Comparison of ENCODE assay signal across 1 cellular context in the genomic region with DNA sequence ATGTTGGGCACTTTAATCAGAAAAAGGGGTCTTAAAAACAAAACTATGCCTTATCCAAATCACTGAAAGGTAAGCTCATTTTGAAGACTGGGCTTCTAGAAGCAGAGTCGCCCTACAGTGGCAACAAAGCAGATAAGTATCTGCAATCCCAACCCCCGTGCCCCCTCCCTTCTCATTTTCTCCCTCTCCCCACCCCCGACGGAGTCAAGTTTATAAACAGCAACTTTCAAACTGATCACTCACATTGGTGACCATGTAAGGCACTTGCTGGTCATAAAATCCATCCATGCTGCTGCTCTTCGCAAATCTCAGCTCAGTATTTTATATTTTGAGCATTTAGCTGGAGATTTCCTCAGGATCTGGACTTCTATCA.
TF ChIP-seq lines count a peak whose summit lies in the region.

No MANE protein-coding gene starts in this region.

TF ChIP-seq in HCT116, 20 proteins besides CTCF, POLR2A, EP300 and RAD21 (continued from another document):
- TF ChIP-seq EGR1 (IDR thresholded peaks at IDR 0.05; ENCODE audit: low read depth) (no peak), FOSL1 (IDR thresholded peaks at IDR 0.05; ENCODE audit: low read depth) (no peak), SP1 (IDR thresholded peaks at IDR 0.05; ENCODE audit: low read depth) (no peak), ZFX (IDR thresholded peaks at IDR 0.05) (no peak), CEBPB (IDR thresholded peaks at IDR 0.05; ENCODE audit: low read depth) (no peak), JUND (IDR thresholded peaks at IDR 0.05) (no peak)
- TF ChIP-seq, protein P1, sequence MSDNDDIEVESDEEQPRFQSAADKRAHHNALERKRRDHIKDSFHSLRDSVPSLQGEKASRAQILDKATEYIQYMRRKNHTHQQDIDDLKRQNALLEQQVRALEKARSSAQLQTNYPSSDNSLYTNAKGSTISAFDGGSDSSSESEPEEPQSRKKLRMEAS (IDR thresholded peaks at IDR 0.05): no peak
- TF ChIP-seq, protein P2, sequence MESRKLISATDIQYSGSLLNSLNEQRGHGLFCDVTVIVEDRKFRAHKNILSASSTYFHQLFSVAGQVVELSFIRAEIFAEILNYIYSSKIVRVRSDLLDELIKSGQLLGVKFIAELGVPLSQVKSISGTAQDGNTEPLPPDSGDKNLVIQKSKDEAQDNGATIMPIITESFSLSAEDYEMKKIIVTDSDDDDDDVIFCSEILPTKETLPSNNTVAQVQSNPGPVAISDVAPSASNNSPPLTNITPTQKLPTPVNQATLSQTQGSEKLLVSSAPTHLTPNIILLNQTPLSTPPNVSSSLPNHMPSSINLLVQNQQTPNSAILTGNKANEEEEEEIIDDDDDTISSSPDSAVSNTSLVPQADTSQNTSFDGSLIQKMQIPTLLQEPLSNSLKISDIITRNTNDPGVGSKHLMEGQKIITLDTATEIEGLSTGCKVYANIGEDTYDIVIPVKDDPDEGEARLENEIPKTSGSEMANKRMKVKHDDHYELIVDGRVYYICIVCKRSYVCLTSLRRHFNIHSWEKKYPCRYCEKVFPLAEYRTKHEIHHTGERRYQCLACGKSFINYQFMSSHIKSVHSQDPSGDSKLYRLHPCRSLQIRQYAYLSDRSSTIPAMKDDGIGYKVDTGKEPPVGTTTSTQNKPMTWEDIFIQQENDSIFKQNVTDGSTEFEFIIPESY (IDR thresholded peaks at IDR 0.05; ENCODE audit: extremely low read depth, insufficient replicate concordance, low read length): no peak
- TF ChIP-seq, protein P3, sequence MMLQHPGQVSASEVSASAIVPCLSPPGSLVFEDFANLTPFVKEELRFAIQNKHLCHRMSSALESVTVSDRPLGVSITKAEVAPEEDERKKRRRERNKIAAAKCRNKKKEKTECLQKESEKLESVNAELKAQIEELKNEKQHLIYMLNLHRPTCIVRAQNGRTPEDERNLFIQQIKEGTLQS (IDR thresholded peaks at IDR 0.05): no peak
